ENCODE assay signal across 20 cellular contexts in the genomic region with DNA sequence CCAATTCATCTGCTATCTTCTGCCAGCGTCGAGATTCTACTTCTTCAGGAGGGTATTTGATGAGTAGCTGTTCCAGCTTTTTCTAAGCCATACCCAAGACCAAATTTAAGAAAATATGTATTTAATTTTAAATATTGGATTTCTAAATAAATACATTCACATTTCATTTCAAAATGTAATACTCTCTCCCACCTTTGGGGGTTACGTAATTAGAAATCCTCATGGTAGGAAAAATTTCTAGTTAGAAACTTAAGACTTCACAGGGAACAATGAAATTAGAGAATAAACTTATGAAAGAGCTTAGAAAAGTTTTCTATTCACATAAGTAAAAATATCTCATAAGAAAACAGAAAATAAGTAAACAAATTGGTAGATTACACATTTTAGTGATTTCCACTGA.
"Had no signal": no experiment of that assay in that cellular context is flagged by ENCODE, and none has a peak within 500 bp of the region (broad histone marks: within the 10 kb centered on the region; RNA-seq: fewer than 3 reads in every experiment).

No MANE protein-coding gene starts in this region.

- H3K27ac Mint-ChIP-seq: activated CD4-positive, alpha-beta memory T cell treated with anti-CD3 and anti-CD28 coated beads, Interleukin-2, amount 10 ng/mL, durations not matched to agents 7 days and 5 days; activated CD8-positive, alpha-beta memory T cell treated with anti-CD3 and anti-CD28 coated beads, Interleukin-2, amount 10 ng/mL, durations not matched to agents 7 days and 5 days; activated naive CD8-positive, alpha-beta T cell treated with anti-CD3 and anti-CD28 coated beads for 36 hours; activated T-helper 17 cell treated with anti-CD3 and anti-CD28 coated beads, Interleukin-2, amount 50 U/mL, for 72 hours; natural killer cell; stimulated activated naive B cell treated with anti-CD40 and anti-IgM and Interleukin-4, amounts not matched to agents 10 μg/mL and 1 μg/mL and 100 μg/mL, for 72 hours had no signal

- H3K27me3 ChIP-seq: body of pancreas, esophagus muscularis mucosa, neutrophil had no signal

- DNase-seq: activated CD4-positive, alpha-beta memory T cell treated with anti-CD3 and anti-CD28 coated beads, Interleukin-2, amount 10 ng/mL, durations not matched to agents 7 days and 5 days; activated CD4-positive, alpha-beta T cell treated with anti-CD3 and anti-CD28 coated beads for 48 hours; activated CD4-positive, CD25-positive, alpha-beta regulatory T cell; activated CD8-positive, alpha-beta memory T cell treated with anti-CD3 and anti-CD28 coated beads, Interleukin-2, amount 10 ng/mL, durations not matched to agents 7 days and 5 days; activated naive CD4-positive, alpha-beta T cell; activated naive CD8-positive, alpha-beta T cell treated with anti-CD3 and anti-CD28 coated beads for 36 hours; activated T-cell treated with anti-CD3 and anti-CD28 coated beads, Interleukin-2, amount 50 U/mL, for 1 hour; body of pancreas; effector CD4-positive, alpha-beta T cell; mesenchymal stem cell; natural killer cell; stimulated activated naive B cell treated with anti-CD40 and anti-IgM and Interleukin-4, amounts not matched to agents 10 μg/mL and 1 μg/mL and 100 μg/mL, for 72 hours; T-helper 1 cell; T-helper 9 cell had no signal

- H3K9me3 ChIP-seq: body of pancreas, esophagus muscularis mucosa, neutrophil, thoracic aorta had no signal

- H3K27ac ChIP-seq: body of pancreas, esophagus muscularis mucosa, neutrophil, parathyroid adenoma, thoracic aorta had no signal

- H3K4me3 ChIP-seq: body of pancreas, esophagus muscularis mucosa, thoracic aorta had no signal

- H3K4me1 ChIP-seq: body of pancreas, esophagus muscularis mucosa, parathyroid adenoma had no signal

- H3K9me3 Mint-ChIP-seq: activated CD4-positive, alpha-beta memory T cell treated with anti-CD3 and anti-CD28 coated beads, Interleukin-2, amount 10 ng/mL, durations not matched to agents 7 days and 5 days; activated naive CD8-positive, alpha-beta T cell treated with anti-CD3 and anti-CD28 coated beads for 36 hours; activated T-helper 17 cell treated with anti-CD3 and anti-CD28 coated beads, Interleukin-2, amount 50 U/mL, for 72 hours; central memory CD8-positive, alpha-beta T cell; natural killer cell; stimulated activated naive B cell treated with anti-CD40 and anti-IgM and Interleukin-4, amounts not matched to agents 10 μg/mL and 1 μg/mL and 100 μg/mL, for 72 hours had no signal

- ATAC-seq: activated CD8-positive, alpha-beta memory T cell treated with anti-CD3 and anti-CD28 coated beads, Interleukin-2, amount 10 ng/mL, durations not matched to agents 7 days and 5 days; activated T-helper 17 cell treated with anti-CD3 and anti-CD28 coated beads, Interleukin-2, amount 50 U/mL, for 72 hours; body of pancreas; natural killer cell; stimulated activated naive B cell treated with anti-CD40 and anti-IgM and Interleukin-4, amounts not matched to agents 10 μg/mL and 1 μg/mL and 100 μg/mL, for 72 hours had no signal

- H3K79me2 ChIP-seq: parathyroid adenoma had no signal

- H3K27me3 Mint-ChIP-seq: activated CD4-positive, alpha-beta memory T cell treated with anti-CD3 and anti-CD28 coated beads, Interleukin-2, amount 10 ng/mL, durations not matched to agents 7 days and 5 days; activated CD8-positive, alpha-beta memory T cell treated with anti-CD3 and anti-CD28 coated beads, Interleukin-2, amount 10 ng/mL, durations not matched to agents 7 days and 5 days; activated naive CD8-positive, alpha-beta T cell treated with anti-CD3 and anti-CD28 coated beads for 36 hours; activated T-helper 17 cell treated with anti-CD3 and anti-CD28 coated beads, Interleukin-2, amount 50 U/mL, for 72 hours; central memory CD8-positive, alpha-beta T cell; stimulated activated naive B cell treated with anti-CD40 and anti-IgM and Interleukin-4, amounts not matched to agents 10 μg/mL and 1 μg/mL and 100 μg/mL, for 72 hours had no signal

- H3K9ac ChIP-seq: parathyroid adenoma had no signal

- H2AFZ ChIP-seq: parathyroid adenoma had no signal

- H3K4me1 Mint-ChIP-seq: activated CD4-positive, alpha-beta memory T cell treated with anti-CD3 and anti-CD28 coated beads, Interleukin-2, amount 10 ng/mL, durations not matched to agents 7 days and 5 days; activated CD8-positive, alpha-beta memory T cell treated with anti-CD3 and anti-CD28 coated beads, Interleukin-2, amount 10 ng/mL, durations not matched to agents 7 days and 5 days; activated T-helper 17 cell treated with anti-CD3 and anti-CD28 coated beads, Interleukin-2, amount 50 U/mL, for 72 hours; central memory CD8-positive, alpha-beta T cell; natural killer cell had no signal

- H3K4me3 Mint-ChIP-seq: activated CD4-positive, alpha-beta memory T cell treated with anti-CD3 and anti-CD28 coated beads, Interleukin-2, amount 10 ng/mL, durations not matched to agents 7 days and 5 days; activated CD8-positive, alpha-beta memory T cell treated with anti-CD3 and anti-CD28 coated beads, Interleukin-2, amount 10 ng/mL, durations not matched to agents 7 days and 5 days; activated naive CD8-positive, alpha-beta T cell treated with anti-CD3 and anti-CD28 coated beads for 36 hours; activated T-helper 17 cell treated with anti-CD3 and anti-CD28 coated beads, Interleukin-2, amount 50 U/mL, for 72 hours; central memory CD8-positive, alpha-beta T cell; natural killer cell; stimulated activated naive B cell treated with anti-CD40 and anti-IgM and Interleukin-4, amounts not matched to agents 10 μg/mL and 1 μg/mL and 100 μg/mL, for 72 hours had no signal
